ENCODE assay signal across 11 cellular contexts in the genomic region with DNA sequence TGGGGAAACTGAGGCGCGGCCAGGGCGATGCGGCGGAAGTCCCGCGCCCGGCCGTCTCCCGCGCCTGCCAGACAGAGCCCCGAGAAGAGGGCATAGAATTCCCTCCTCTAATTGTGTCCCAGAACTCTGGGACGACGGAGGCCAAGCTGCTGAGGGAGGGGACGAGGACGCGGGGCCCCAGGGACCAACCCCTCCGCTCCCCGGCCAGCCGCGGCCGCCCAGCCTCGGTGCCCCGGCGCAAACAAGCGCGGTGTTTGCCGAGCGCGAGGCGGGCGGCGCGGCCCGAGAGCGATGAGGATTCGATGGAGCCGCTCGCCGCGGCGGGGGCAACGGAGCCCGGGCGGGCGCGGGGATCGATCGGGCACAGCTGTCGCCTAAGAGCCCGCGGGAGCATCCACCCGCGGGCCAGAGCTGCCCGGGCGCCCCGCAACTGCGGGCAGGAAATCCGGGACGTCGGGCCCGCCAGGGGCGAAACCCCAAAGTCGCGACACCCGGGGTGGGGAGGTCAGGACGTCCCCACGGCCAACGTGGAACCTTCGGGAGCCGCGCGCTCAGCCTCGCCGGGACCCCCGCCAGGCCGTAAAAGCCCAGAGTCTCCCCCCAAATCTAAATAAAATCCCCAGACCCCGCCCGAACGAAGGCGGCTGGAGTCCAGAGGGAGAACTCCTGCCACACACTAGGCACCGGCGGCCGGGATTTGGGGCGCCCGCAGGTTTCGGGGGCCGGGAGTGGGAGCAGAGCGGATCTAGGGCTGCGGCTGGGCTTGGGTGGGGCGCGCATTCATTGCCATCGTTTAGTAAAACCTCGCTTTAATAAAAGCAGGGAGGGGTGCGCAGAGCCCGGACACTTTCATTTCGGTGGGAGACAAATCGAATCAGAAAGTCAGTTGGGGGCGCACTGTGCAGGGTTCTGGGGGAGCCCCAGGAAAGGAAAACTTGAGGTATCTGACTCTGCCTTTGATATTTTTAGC. TPM values are rescaled to one million over a fixed set of nuclear protein-coding genes. Genes with fewer than 3 reads are reported as not detected.
DNase-seq lines count a peak whose midpoint lies in the region; ATAC-seq and TF ChIP-seq lines count a peak whose summit lies in the region.
"Had no signal": no experiment of that assay in that cellular context is flagged by ENCODE, and none has a peak within 500 bp of the region (broad histone marks: within the 10 kb centered on the region; RNA-seq: fewer than 3 reads in every experiment).

No MANE protein-coding gene starts in this region.

- H3K27me3 Mint-ChIP-seq in CD4-positive, CD25-positive, alpha-beta regulatory T cell = peaks cover 56% of the 10 kb centered on the region
- H3K27me3 Mint-ChIP-seq in brain = peaks cover 79% of the 10 kb centered on the region
- peaks cover 18 to 59% (median 48%) of the 10 kb centered on the region in 3 donors for H3K27me3 Mint-ChIP-seq in naive B cell

- peak overlapping the region in 3 of 4 donors; percentile 51 to 64 (median 59) for H3K4me3 Mint-ChIP-seq in CD4-positive, CD25-positive, alpha-beta regulatory T cell
- peak overlapping the region in 4 of 5 experiments; percentile 33 to 60 (median 48) for H3K4me3 Mint-ChIP-seq in brain
- H3K4me3 Mint-ChIP-seq in naive B cell = peak overlapping the region; percentile 19 to 81 (median 68)

- no peaks in the 10 kb centered on the region for H3K36me3 Mint-ChIP-seq in CD4-positive, CD25-positive, alpha-beta regulatory T cell
- H3K36me3 Mint-ChIP-seq in brain (no peaks in the 10 kb centered on the region), naive B cell (no peaks in the 10 kb centered on the region)

- no peak for DNase-seq in CD4-positive, CD25-positive, alpha-beta regulatory T cell
- DNase-seq in GM20000 (ENCODE audit: low spot score) (peak; percentile 54), naive B cell (no peak), glomerular visceral epithelial cell (ENCODE audit: extremely low spot score) (no peak), NCI-H1417 treated with DMSO at 0.1 percent for 48 hours (lab: John Stamatoyannopoulos, UW) (no peak)
- DNase-seq: activated T-cell treated with anti-CD3 and anti-CD28 coated beads for 4 hours, DMS79, Kasumi-1 had no signal

- no peak for ATAC-seq in CD4-positive, CD25-positive, alpha-beta regulatory T cell (ENCODE audit: low read depth in 2 of 2)
- no peak for ATAC-seq in naive B cell (ENCODE audit: low read depth in 2 of 2)
- no peak for ATAC-seq in GM21526 (IDR thresholded peaks at IDR 0.05; ENCODE audit: low FRiP score, unreplicated experiment)

- no peak overlapping the region for H3K4me3 ChIP-seq in CD4-positive, CD25-positive, alpha-beta regulatory T cell (ENCODE audit: low read depth, low read length)
- H3K4me3 ChIP-seq: cardiac muscle cell had no signal

- H3K4me1 Mint-ChIP-seq in CD4-positive, CD25-positive, alpha-beta regulatory T cell = peaks cover 0 to 24% (median 5%) of the 10 kb centered on the region in 4 donors
- peaks cover 19% of the 10 kb centered on the region for H3K4me1 Mint-ChIP-seq in brain
- peaks cover 31% of the 10 kb centered on the region in 3 donors for H3K4me1 Mint-ChIP-seq in naive B cell

- H3K9me3 Mint-ChIP-seq in CD4-positive, CD25-positive, alpha-beta regulatory T cell = peaks cover 0 to 4% (median 0%) of the 10 kb centered on the region in 7 donors
- H3K9me3 Mint-ChIP-seq in brain = no peaks in the 10 kb centered on the region
- H3K9me3 Mint-ChIP-seq in naive B cell = no peaks in the 10 kb centered on the region

- no peaks in the 10 kb centered on the region for H3K9me3 ChIP-seq in CD4-positive, CD25-positive, alpha-beta regulatory T cell (ENCODE audit: control insufficient read depth in 2 of 2, low read length in 2 of 2)

- H3K27ac Mint-ChIP-seq in CD4-positive, CD25-positive, alpha-beta regulatory T cell = no peak overlapping the region
- H3K27ac Mint-ChIP-seq in brain (no peak overlapping the region), naive B cell (peak overlapping the region in 2 of 6 donors; percentile 53 to 68)

- H3K36me3 ChIP-seq in CD4-positive, CD25-positive, alpha-beta regulatory T cell (ENCODE audit: control insufficient read depth, insufficient read depth, low read length) = no peaks in the 10 kb centered on the region
- H3K36me3 ChIP-seq: cardiac muscle cell had no signal

- no peak overlapping the region for H3K27ac ChIP-seq in CD4-positive, CD25-positive, alpha-beta regulatory T cell (ENCODE audit: insufficient read depth, low read length, poor library complexity, severe bottlenecking)
- H3K27ac ChIP-seq: cardiac muscle cell had no signal

- TF ChIP-seq CTCF in GM20000 (IDR thresholded peaks at IDR 0.05; ENCODE audit: extremely low read depth, missing control alignments) (no peak), brain (conservative IDR thresholded peaks at IDR 0.05) (no peak)

- peaks cover 33% of the 10 kb centered on the region for H3K4me1 ChIP-seq in CD4-positive, CD25-positive, alpha-beta regulatory T cell (ENCODE audit: control insufficient read depth, insufficient read depth, low read length, poor library complexity, severe bottlenecking)

- H3K27me3 ChIP-seq in CD4-positive, CD25-positive, alpha-beta regulatory T cell (ENCODE audit: control insufficient read depth, insufficient read depth, low read length) = peaks cover 5% of the 10 kb centered on the region

RNA-seq across cellular contexts. Expression of gene ONECUT3, which starts 3.6 kb away (rescaled TPM):
- total RNA-seq in CD4-positive, CD25-positive, alpha-beta regulatory T cell = not detected
- not detected for polyA plus RNA-seq in CD4-positive, CD25-positive, alpha-beta regulatory T cell
- polyA plus RNA-seq in brain (ENCODE audit: insufficient read depth, low read depth, low replicate concordance) = not detected
- not detected for polyA plus RNA-seq in naive B cell (ENCODE audit: low read depth in 6 of 6)
- total RNA-seq: cardiac muscle cell had no signal
- polyA plus RNA-seq: cardiac muscle cell had no signal
